In the genomic region with DNA sequence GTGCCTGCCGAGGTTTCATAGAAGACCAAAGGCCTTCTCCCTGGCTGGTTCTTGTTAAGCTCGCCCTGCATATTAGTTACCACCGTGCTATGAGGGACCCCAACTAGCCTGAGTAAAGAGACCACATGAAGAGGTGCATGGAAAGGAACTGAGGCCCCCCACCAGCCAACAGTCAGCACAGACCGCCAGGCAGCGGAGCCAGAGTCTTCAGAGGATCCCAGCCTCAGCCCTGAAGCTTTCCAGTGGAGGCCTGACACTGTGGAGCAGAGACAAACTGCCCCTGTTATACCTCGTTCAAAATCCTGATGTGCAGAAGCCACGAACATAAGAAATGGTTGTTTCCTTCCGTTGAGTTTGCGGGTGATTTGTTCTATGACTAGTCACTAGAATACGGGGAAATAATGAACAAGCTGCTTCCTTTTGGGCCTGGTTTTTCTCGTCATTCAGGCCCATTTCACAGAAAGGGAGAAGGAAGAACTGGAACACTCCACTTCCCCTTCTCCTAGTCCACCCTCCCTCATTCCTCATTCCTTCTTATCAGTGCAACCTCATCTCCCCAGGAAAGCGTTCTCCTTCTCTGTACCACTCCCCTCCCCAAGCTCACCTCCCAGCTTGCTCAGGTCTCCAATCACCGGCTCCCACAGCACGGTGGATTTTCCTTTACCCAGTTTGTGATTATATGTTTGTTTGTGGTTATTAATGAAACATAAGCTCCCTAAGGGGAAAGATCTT, we compare ENCODE assay signal across 27 cellular contexts. TPM values are rescaled to one million over a fixed set of nuclear protein-coding genes. Genes with fewer than 3 reads are reported as not detected.
DNase-seq lines count a peak whose midpoint lies in the region; ATAC-seq, FAIRE-seq and TF ChIP-seq lines count a peak whose summit lies in the region.
"Had no signal": no experiment of that assay in that cellular context is flagged by ENCODE, and none has a peak within 500 bp of the region (broad histone marks: within the 10 kb centered on the region; RNA-seq: fewer than 3 reads in every experiment).

No MANE protein-coding gene starts in this region.

- H3K27ac ChIP-seq in adrenal gland (peak overlapping the region in 3 of 5 donors; percentile 28 to 49 (median 36)), right lobe of liver (no peak overlapping the region)
- H3K27ac ChIP-seq: colonic mucosa, parathyroid adenoma, RWPE1 had no signal

- peaks cover 47% of the 10 kb centered on the region for H3K27me3 Mint-ChIP-seq in activated CD8-positive, alpha-beta memory T cell treated with anti-CD3 and anti-CD28 coated beads, Interleukin-2, amount 10 ng/mL, durations not matched to agents 7 days and 5 days
- H3K27me3 Mint-ChIP-seq in nephron (ENCODE audit: low read depth) = peaks cover 29% of the 10 kb centered on the region
- H3K27me3 Mint-ChIP-seq in activated T-cell treated with anti-CD3 and anti-CD28 coated beads, Interleukin-2, amount 50 U/mL, for 72 hours (ENCODE audit: low read depth) = peaks cover 38% of the 10 kb centered on the region

- H3K4me1 Mint-ChIP-seq in activated CD8-positive, alpha-beta memory T cell treated with anti-CD3 and anti-CD28 coated beads, Interleukin-2, amount 10 ng/mL, durations not matched to agents 7 days and 5 days = peaks cover 14% of the 10 kb centered on the region
- H3K4me1 Mint-ChIP-seq in nephron = peaks cover 41% of the 10 kb centered on the region
- peaks cover 9% of the 10 kb centered on the region for H3K4me1 Mint-ChIP-seq in activated T-cell treated with anti-CD3 and anti-CD28 coated beads, Interleukin-2, amount 50 U/mL, for 72 hours (ENCODE audit: low read depth)
- H3K4me1 Mint-ChIP-seq: natural killer cell had no signal

- H3K4me3 Mint-ChIP-seq in activated CD8-positive, alpha-beta memory T cell treated with anti-CD3 and anti-CD28 coated beads, Interleukin-2, amount 10 ng/mL, durations not matched to agents 7 days and 5 days = no peak overlapping the region
- H3K4me3 Mint-ChIP-seq in nephron = no peak overlapping the region
- H3K4me3 Mint-ChIP-seq in activated T-cell treated with anti-CD3 and anti-CD28 coated beads, Interleukin-2, amount 50 U/mL, for 72 hours = no peak overlapping the region
- H3K4me3 Mint-ChIP-seq: natural killer cell had no signal

- DNase-seq in activated CD8-positive, alpha-beta memory T cell treated with anti-CD3 and anti-CD28 coated beads, Interleukin-2, amount 10 ng/mL, durations not matched to agents 7 days and 5 days = no peak
- DNase-seq in activated CD8-positive, alpha-beta memory T cell treated with anti-CD3 and anti-CD28 coated beads, Interleukin-2, amount 50 U/mL, for 4 hours = no peak
- DNase-seq in adrenal gland (peak in 2 of 7 donors; percentile 9 to 18), urothelium cell line (ENCODE audit: low spot score) (no peak), right lobe of liver (no peak)
- DNase-seq in activated T-cell treated with anti-CD3 and anti-CD28 coated beads, Interleukin-2, amount 50 U/mL, for 72 hours = no peak
- no peak for DNase-seq in stimulated activated naive CD8-positive, alpha-beta T cell treated with anti-CD3 and anti-CD28 coated beads, Interleukin-15, Interleukin-2, amounts not matched to agents 100 U/mL and 50 U/mL, for 24 hours
- DNase-seq: activated CD4-positive, alpha-beta T cell treated with anti-CD3 and anti-CD28 coated beads for 4 hours; activated effector memory CD4-positive, alpha-beta T cell treated with anti-CD3 and anti-CD28 coated beads, Interleukin-2, amount 50 U/mL, for 16 hours; amniotic stem cell; DMS79 treated with DMSO at 0.1 percent for 48 hours; head of caudate nucleus; left cardiac atrium; MM.1S; natural killer cell; NCI-H1436 treated with DMSO at 0.1 percent for 48 hours; NCI-H526; stimulated activated CD4-positive, alpha-beta T cell treated with anti-CD3 and anti-CD28 coated beads, Interleukin-2, amount 100 ng/mL, for 24 hours; stimulated activated naive CD4-positive, alpha-beta T cell; trophoblast cell had no signal

- H3K36me3 ChIP-seq in adrenal gland (replicated peaks in 1 of 2) (no peaks in the 10 kb centered on the region), right lobe of liver (no peaks in the 10 kb centered on the region)
- H3K36me3 ChIP-seq: colonic mucosa had no signal

- intact Hi-C loops in adrenal gland (cut with DNase I) (no loop called here), right lobe of liver (cut with DNase I) (no loop called here)

- CTCF ChIA-PET in activated CD8-positive, alpha-beta memory T cell treated with anti-CD3 and anti-CD28 coated beads, Interleukin-2, amount 10 ng/mL, durations not matched to agents 7 days and 5 days (lab: Charles Lee) = no interaction called here

- peak; percentile 48 for FAIRE-seq in urothelium cell line (lab: Jason Lieb, UNC)
- FAIRE-seq: bronchial epithelial cell, GM12891 had no signal

- H3K4me1 ChIP-seq in adrenal gland (replicated peaks in 1 of 2) = peaks cover 0 to 13% of the 10 kb centered on the region in 2 donors
- H3K4me1 ChIP-seq in right lobe of liver = peaks cover 0 to 8% (median 2%) of the 10 kb centered on the region in 4 donors
- H3K4me1 ChIP-seq: Caco-2, colonic mucosa, parathyroid adenoma had no signal

- no peaks in the 10 kb centered on the region for H3K36me3 Mint-ChIP-seq in activated CD8-positive, alpha-beta memory T cell treated with anti-CD3 and anti-CD28 coated beads, Interleukin-2, amount 10 ng/mL, durations not matched to agents 7 days and 5 days
- no peaks in the 10 kb centered on the region for H3K36me3 Mint-ChIP-seq in nephron (ENCODE audit: low read depth)
- no peaks in the 10 kb centered on the region for H3K36me3 Mint-ChIP-seq in activated T-cell treated with anti-CD3 and anti-CD28 coated beads, Interleukin-2, amount 50 U/mL, for 72 hours (ENCODE audit: insufficient read depth in 2 of 2)
- H3K36me3 Mint-ChIP-seq: natural killer cell had no signal

- H3K9me3 Mint-ChIP-seq in activated CD8-positive, alpha-beta memory T cell treated with anti-CD3 and anti-CD28 coated beads, Interleukin-2, amount 10 ng/mL, durations not matched to agents 7 days and 5 days (ENCODE audit: low read depth) = no peaks in the 10 kb centered on the region
- H3K9me3 Mint-ChIP-seq in nephron = no peaks in the 10 kb centered on the region
- H3K9me3 Mint-ChIP-seq in activated T-cell treated with anti-CD3 and anti-CD28 coated beads, Interleukin-2, amount 50 U/mL, for 72 hours = no peaks in the 10 kb centered on the region
- H3K9me3 Mint-ChIP-seq: natural killer cell had no signal

- no peaks in the 10 kb centered on the region for H3K9me3 ChIP-seq in adrenal gland (replicated peaks in 1 of 3)
- no peaks in the 10 kb centered on the region for H3K9me3 ChIP-seq in right lobe of liver
- H3K9me3 ChIP-seq: Caco-2, colonic mucosa had no signal

- peak overlapping the region; percentile 60 for H3K27ac Mint-ChIP-seq in activated CD8-positive, alpha-beta memory T cell treated with anti-CD3 and anti-CD28 coated beads, Interleukin-2, amount 10 ng/mL, durations not matched to agents 7 days and 5 days
- H3K27ac Mint-ChIP-seq in nephron = peak overlapping the region; percentile 55 to 92 (median 91)
- H3K27ac Mint-ChIP-seq in activated T-cell treated with anti-CD3 and anti-CD28 coated beads, Interleukin-2, amount 50 U/mL, for 72 hours = no peak overlapping the region
- H3K27ac Mint-ChIP-seq: natural killer cell had no signal

- TF ChIP-seq POLR2A in adrenal gland (IDR thresholded peaks at IDR 0.05) (no peak), right lobe of liver (IDR thresholded peaks at IDR 0.05) (no peak)

- H3K4me3 ChIP-seq in adrenal gland (no peak overlapping the region), right lobe of liver (no peak overlapping the region)
- H3K4me3 ChIP-seq: colonic mucosa had no signal

- ATAC-seq in activated CD8-positive, alpha-beta memory T cell treated with anti-CD3 and anti-CD28 coated beads, Interleukin-2, amount 10 ng/mL, durations not matched to agents 7 days and 5 days = peak; percentile 43
- ATAC-seq in activated T-cell treated with anti-CD3 and anti-CD28 coated beads, Interleukin-2, amount 50 U/mL, for 72 hours (replicated peaks in 1 of 2) = no peak
- no peak for ATAC-seq in stimulated activated naive CD8-positive, alpha-beta T cell treated with anti-CD3 and anti-CD28 coated beads, Interleukin-15, Interleukin-2, amounts not matched to agents 100 U/mL and 50 U/mL, for 24 hours
- no peak for ATAC-seq in right lobe of liver
- ATAC-seq: left cardiac atrium, natural killer cell had no signal

- TF ChIP-seq CTCF in adrenal gland (IDR thresholded peaks at IDR 0.05) (no peak), nephron (IDR thresholded peaks at IDR 0.05; ENCODE audit: unreplicated experiment in 3 of 3) (no peak), right lobe of liver (IDR thresholded peaks at IDR 0.05) (no peak)

- H3K27me3 ChIP-seq in adrenal gland = peaks cover 27% of the 10 kb centered on the region
- H3K27me3 ChIP-seq in right lobe of liver = no peaks in the 10 kb centered on the region

- WGBS in adrenal gland, 4 donors = 73 to 81% (median 77%) methylated on average over 14 of the region's 14 CpGs
- 57% methylated on average over 11 of the region's 14 CpGs for WGBS in right lobe of liver (ENCODE audit: insufficient coverage, low coverage, low lambda C conversion rate, missing lambda C conversion rate)

RNA-seq across cellular contexts. Expression of a gene that starts 3.0 kb away (rescaled TPM):
- total RNA-seq in activated CD8-positive, alpha-beta memory T cell treated with anti-CD3 and anti-CD28 coated beads, Interleukin-2, amount 10 ng/mL, durations not matched to agents 7 days and 5 days = 1 to 10 TPM in 1 of 2 experiments, under 1 TPM in 1; 0.28 to 1.3 TPM
- total RNA-seq in adrenal gland (1 to 10 TPM; 1.6 to 4.5 (median 2.7) TPM), right lobe of liver (under 1 TPM; 0.09 to 0.73 (median 0.48) TPM)
- 1 to 10 TPM in 2 of 3 donors, under 1 TPM in 1; 0.51 to 2.7 (median 1.7) TPM for polyA plus RNA-seq in adrenal gland
- total RNA-seq in activated T-cell treated with anti-CD3 and anti-CD28 coated beads, Interleukin-2, amount 50 U/mL, for 72 hours = not detected
- total RNA-seq: natural killer cell had no signal

Comparison
In these comparisons a context has a peak if more than half of its experiments do, and no peak if none do; other contexts are left out.
1. H3K27ac ChIP-seq: peak in adrenal gland (3 of 5); none in right lobe of liver (0 of 3).